ENCODE assay signal across 20 cellular contexts in genomic region chr2:128786296-128786695, GRCh38.
DNase-seq lines count a peak whose midpoint lies in the region; ATAC-seq and TF ChIP-seq lines count a peak whose summit lies in the region.
"Had no signal": no experiment of that assay in that cellular context is flagged by ENCODE, and none has a peak within 500 bp of the region (broad histone marks: within the 10 kb centered on the region; RNA-seq: fewer than 3 reads in every experiment).

No MANE protein-coding gene starts in this region.

- peak overlapping the region; percentile 68 for H3K4me2 ChIP-seq in BLaER1

- no peaks in the 10 kb centered on the region for H4K20me1 ChIP-seq in BLaER1

- peaks cover 47% of the 10 kb centered on the region for H3K4me1 Mint-ChIP-seq in brain
- H3K4me1 Mint-ChIP-seq in natural killer cell, result no peaks in the 10 kb centered on the region

- H3K27me3 ChIP-seq in BLaER1 (no peaks in the 10 kb centered on the region), H7 (ENCODE audit: control insufficient read depth, insufficient read depth, low read length) (no peaks in the 10 kb centered on the region), left lung (peaks cover 0 to 14% of the 10 kb centered on the region in 2 donors)
- H3K27me3 ChIP-seq: MG63, Peyer's patch had no signal

- peak overlapping the region in 1 of 5 experiments; percentile 10 for H3K4me3 Mint-ChIP-seq in brain
- no peak overlapping the region for H3K4me3 Mint-ChIP-seq in natural killer cell
- H3K4me3 Mint-ChIP-seq: IgD-negative memory B cell had no signal

- H3K36me3 Mint-ChIP-seq in brain, result no peaks in the 10 kb centered on the region
- H3K36me3 Mint-ChIP-seq in natural killer cell, result no peaks in the 10 kb centered on the region
- H3K36me3 Mint-ChIP-seq: IgD-negative memory B cell had no signal

- H3K27ac ChIP-seq in BLaER1, result no peak overlapping the region
- H3K27ac ChIP-seq in left lung, result no peak overlapping the region
- H3K27ac ChIP-seq: C4-2B, Peyer's patch had no signal

- H3K4me1 ChIP-seq in BLaER1, result peaks cover 24% of the 10 kb centered on the region
- H3K4me1 ChIP-seq in left lung, result no peaks in the 10 kb centered on the region
- H3K4me1 ChIP-seq: Peyer's patch had no signal

- H3K36me3 ChIP-seq in BLaER1 (no peaks in the 10 kb centered on the region), H7 (replicated peaks; ENCODE audit: control insufficient read depth, insufficient read depth, low read length) (no peaks in the 10 kb centered on the region), left lung (no peaks in the 10 kb centered on the region)
- H3K36me3 ChIP-seq: MG63, Peyer's patch had no signal

- no peak for ATAC-seq in left lung
- no peak for ATAC-seq in GM21619 (IDR thresholded peaks at IDR 0.05; ENCODE audit: unreplicated experiment)
- ATAC-seq in natural killer cell, result no peak

- no peak overlapping the region for H3K9ac ChIP-seq in BLaER1

- H3K9me3 Mint-ChIP-seq in brain, result peaks cover 0 to 9% (median 2%) of the 10 kb centered on the region in 5 experiments
- H3K9me3 Mint-ChIP-seq in natural killer cell, result no peaks in the 10 kb centered on the region

- DNase-seq in H7 (peak; percentile 26), mucosa of gallbladder (ENCODE audit: low spot score) (peak; percentile 5), left lung (no peak), natural killer cell (no peak), DMS114 treated with DMSO at 0.1 percent for 48 hours (lab: John Stamatoyannopoulos, UW; ENCODE audit: unreplicated experiment) (no peak)
- DNase-seq: DMS79, HCEC 1CT, Kasumi-1, MG63, NCI-H1048, NCI-H1436 treated with DMSO at 0.1 percent for 48 hours, NCI-H2029, NCI-H2171 treated with DMSO at 0.1 percent for 48 hours, NCI-H446 treated with DMSO at 0.1 percent for 48 hours, Peyer's patch had no signal

- TF ChIP-seq CTCF in brain (conservative IDR thresholded peaks at IDR 0.05), result no peak
- TF ChIP-seq CTCF in left lung (IDR thresholded peaks at IDR 0.05), result no peak
- TF ChIP-seq CTCF in natural killer cell (IDR thresholded peaks at IDR 0.05), result no peak

- H3K27me3 Mint-ChIP-seq in brain (peaks cover 12% of the 10 kb centered on the region), natural killer cell (ENCODE audit: low read depth in 2 of 2) (no peaks in the 10 kb centered on the region)

- H3K4me3 ChIP-seq in BLaER1, result no peak overlapping the region
- no peak overlapping the region for H3K4me3 ChIP-seq in H7 (ENCODE audit: insufficient read depth, low read depth, low read length)
- H3K4me3 ChIP-seq in left lung, result no peak overlapping the region
- H3K4me3 ChIP-seq: MG63, Peyer's patch had no signal

- H3K9me3 ChIP-seq in BLaER1 (no peaks in the 10 kb centered on the region), left lung (no peaks in the 10 kb centered on the region)
- H3K9me3 ChIP-seq: MG63, Peyer's patch had no signal

- H3K27ac Mint-ChIP-seq in brain (peak overlapping the region in 4 of 5 experiments; percentile 14 to 79 (median 36)), natural killer cell (no peak overlapping the region)

- intact Hi-C loops in left lung (cut with DNase I) (no loop called here), natural killer cell (cut with micrococcal nuclease) (no loop called here)

Comparison
In these comparisons a context has a peak if more than half of its experiments do, and no peak if none do; other contexts are left out.
1. DNase-seq: peak in H7 (single experiment) and mucosa of gallbladder (single experiment); none in left lung (0 of 2), natural killer cell (single experiment) and DMS114 treated with DMSO at 0.1 percent for 48 hours (single experiment).
2. H3K27ac Mint-ChIP-seq: peak in brain (4 of 5); none in natural killer cell (0 of 2).